Comparison of ENCODE assay signal across 8 cellular contexts in genomic region chr12:27332407-27333310, GRCh38. TPM values are rescaled to one million over a fixed set of nuclear protein-coding genes. Genes with fewer than 3 reads are reported as not detected.
DNase-seq lines count a peak whose midpoint lies in the region; ATAC-seq, FAIRE-seq and TF ChIP-seq lines count a peak whose summit lies in the region.

TSS of gene BMAL2 (plus strand) at chr12:27332836. CDS start at chr12:27333073, 237 bp downstream.

- H3K4me3 ChIP-seq in endothelial cell of umbilical vein (replicated peaks in 1 of 3; ENCODE audit: insufficient read depth in 1 of 3, low read depth in 1 of 3, low read length in 3 of 3) (peak within 1 kb of the TSS; percentile 86 to 94 (median 89)), muscle layer of duodenum (ENCODE audit: low read depth in 1 of 2, low read length in 2 of 2) (peak within 1 kb of the TSS; percentile 74 to 76), thoracic aorta (peak within 1 kb of the TSS; percentile 76)

- no peaks in the 10 kb centered on the region for H3K9me3 Mint-ChIP-seq in activated CD4-positive, alpha-beta T cell treated with anti-CD3 and anti-CD28 coated beads for 36 hours (ENCODE audit: low read depth)
- no peaks in the 10 kb centered on the region for H3K9me3 Mint-ChIP-seq in activated CD8-positive, alpha-beta T cell treated with anti-CD3 and anti-CD28 coated beads for 36 hours

- dilution Hi-C loops in endothelial cell of umbilical vein (cut with MboI; ENCODE audit: extremely low pct_ligation_motif_present, low sequenced_read_pairs): no loop called here

- H3K4me2 ChIP-seq in endothelial cell of umbilical vein (ENCODE audit: insufficient read depth, low read length): peak within 1 kb of the TSS; percentile 97

- peak within 1 kb of the TSS; percentile 99 for H2AFZ ChIP-seq in endothelial cell of umbilical vein (ENCODE audit: low read depth, low read length)

- CTCF ChIA-PET in activated CD4-positive, alpha-beta T cell treated with anti-CD3 and anti-CD28 coated beads for 36 hours (lab: Charles Lee): interaction anchor here (0.6 to 1.1 kb wide), 2 partner anchors 26 to 355 kb away, joined by 3 read pairs; no protein-coding TSS in a partner anchor
- CTCF ChIA-PET in activated CD8-positive, alpha-beta T cell treated with anti-CD3 and anti-CD28 coated beads for 36 hours (lab: Charles Lee): interaction anchor here (1.0 to 1.9 kb wide), 5 partner anchors 15 to 372 kb away, joined by 3 to 7 read pairs (median 5); no protein-coding TSS in a partner anchor
- CTCF ChIA-PET in endothelial cell of umbilical vein (lab: Charles Lee): interaction anchor here (0.8 to 3.0 kb wide), 8 partner anchors 11 to 320 kb away, joined by 3 to 11 read pairs (median 4); no protein-coding TSS in a partner anchor

- peak; percentile 42 for FAIRE-seq in endothelial cell of umbilical vein (lab: Jason Lieb, UNC)

- peaks cover 30% of the 10 kb centered on the region for H3K27me3 Mint-ChIP-seq in activated CD4-positive, alpha-beta T cell treated with anti-CD3 and anti-CD28 coated beads for 36 hours
- peaks cover 37% of the 10 kb centered on the region for H3K27me3 Mint-ChIP-seq in activated CD8-positive, alpha-beta T cell treated with anti-CD3 and anti-CD28 coated beads for 36 hours

- POLR2A ChIA-PET in activated CD4-positive, alpha-beta T cell treated with anti-CD3 and anti-CD28 coated beads for 36 hours (lab: Charles Lee): interaction anchor here (0.6 kb wide), 2 partner anchors 152 to 311 kb away, joined by 3 to 5 read pairs; no protein-coding TSS in a partner anchor
- POLR2A ChIA-PET in activated CD8-positive, alpha-beta T cell treated with anti-CD3 and anti-CD28 coated beads for 36 hours (lab: Charles Lee): interaction anchor here (0.6 to 1.6 kb wide), 5 partner anchors 9 to 374 kb away, joined by 3 to 6 read pairs (median 4); no protein-coding TSS in a partner anchor
- POLR2A ChIA-PET in endothelial cell of umbilical vein (lab: Charles Lee): no interaction called here

- no TSS peak for BruUV-seq in endothelial cell of umbilical vein (replicated peaks; lab: Mats Ljungman, UMichigan)

- H3K4me1 ChIP-seq in endothelial cell of umbilical vein (ENCODE audit: control insufficient read depth, extremely low read depth, insufficient read depth, low read length) (peaks cover 28% of the 10 kb centered on the region), muscle layer of duodenum (ENCODE audit: control insufficient read depth in 1 of 2, insufficient read depth in 2 of 2, low read length in 2 of 2) (peaks cover 0 to 9% of the 10 kb centered on the region in 2 donors), thoracic aorta (ENCODE audit: control insufficient read depth in 1 of 2, low read depth in 2 of 2) (peaks cover 5 to 32% of the 10 kb centered on the region in 2 donors)

- H3K27ac ChIP-seq in endothelial cell of umbilical vein (ENCODE audit: insufficient read depth, low read depth, low read length) (peak within 1 kb of the TSS; percentile 73), muscle layer of duodenum (ENCODE audit: low read length) (peak within 1 kb of the TSS; percentile 29), thoracic aorta (peak within 1 kb of the TSS in 1 of 2 donors; percentile 42)

- peaks cover under 1 to 2% of the 10 kb centered on the region in 2 experiments for H3K36me3 ChIP-seq in endothelial cell of umbilical vein (ENCODE audit: control insufficient read depth in 2 of 2, extremely low read depth in 1 of 2, insufficient read depth in 2 of 2, low read length in 2 of 2)
- peaks cover 2 to 5% of the 10 kb centered on the region in 2 donors for H3K36me3 ChIP-seq in muscle layer of duodenum (ENCODE audit: control insufficient read depth in 1 of 2, insufficient read depth in 2 of 2, low read length in 2 of 2)
- H3K36me3 ChIP-seq in thoracic aorta: peaks cover 3% of the 10 kb centered on the region

- no peak for TF ChIP-seq CTCF in activated CD8-positive, alpha-beta T cell treated with anti-CD3 and anti-CD28 coated beads for 36 hours (IDR thresholded peaks at IDR 0.05)
- TF ChIP-seq CTCF in endothelial cell of umbilical vein (IDR thresholded peaks at IDR 0.05; ENCODE audit: extremely low read depth in 1 of 2, insufficient read depth in 1 of 2, low read depth in 1 of 2, low read length in 2 of 2): no peak
- TF ChIP-seq CTCF in thoracic aorta (IDR thresholded peaks at IDR 0.05): no peak

- H3K4me1 Mint-ChIP-seq in activated CD4-positive, alpha-beta T cell treated with anti-CD3 and anti-CD28 coated beads for 36 hours: peaks cover 42% of the 10 kb centered on the region
- H3K4me1 Mint-ChIP-seq in activated CD8-positive, alpha-beta T cell treated with anti-CD3 and anti-CD28 coated beads for 36 hours (ENCODE audit: low read depth): peaks cover 36% of the 10 kb centered on the region

- H3K9me3 ChIP-seq in endothelial cell of umbilical vein (replicated peaks; ENCODE audit: control insufficient read depth, insufficient read depth, low read length) (no peaks in the 10 kb centered on the region), muscle layer of duodenum (ENCODE audit: control insufficient read depth in 1 of 2, low read length in 2 of 2) (no peaks in the 10 kb centered on the region), thoracic aorta (no peaks in the 10 kb centered on the region)

- peak; percentile 28 for ATAC-seq in activated CD4-positive, alpha-beta T cell treated with anti-CD3 and anti-CD28 coated beads for 36 hours
- ATAC-seq in HG02970 (IDR thresholded peaks at IDR 0.05; ENCODE audit: low FRiP score, unreplicated experiment): peak; percentile 42
- peak; percentile 52 for ATAC-seq in activated CD8-positive, alpha-beta T cell treated with anti-CD3 and anti-CD28 coated beads for 36 hours
- peak; percentile 25 for ATAC-seq in thoracic aorta (ENCODE audit: insufficient number of reproducible peaks, low FRiP score, low read depth)

- peak; percentile 66 for DNase-seq in activated CD4-positive, alpha-beta T cell treated with anti-CD3 and anti-CD28 coated beads for 36 hours
- no peak for DNase-seq in activated CD4-positive, alpha-beta T cell treated with anti-CD3 and anti-CD28 coated beads for 1 hour
- DNase-seq in NCI-H2171 treated with DMSO at 0.1 percent for 48 hours (lab: John Stamatoyannopoulos, UW): peak; percentile 96
- peak; percentile 56 for DNase-seq in activated CD8-positive, alpha-beta T cell treated with anti-CD3 and anti-CD28 coated beads for 36 hours
- peak; percentile 58 for DNase-seq in endothelial cell of umbilical vein (ENCODE audit: low read depth, low spot score)
- no peak for DNase-seq in thoracic aorta (ENCODE audit: low spot score)

- H3K27ac Mint-ChIP-seq in activated CD4-positive, alpha-beta T cell treated with anti-CD3 and anti-CD28 coated beads for 36 hours: peak within 1 kb of the TSS; percentile 90
- H3K27ac Mint-ChIP-seq in activated CD8-positive, alpha-beta T cell treated with anti-CD3 and anti-CD28 coated beads for 36 hours: peak within 1 kb of the TSS; percentile 84

- H3K27me3 ChIP-seq in endothelial cell of umbilical vein (ENCODE audit: control insufficient read depth in 2 of 2, insufficient read depth in 2 of 2, low read length in 2 of 2) (no peaks in the 10 kb centered on the region), muscle layer of duodenum (ENCODE audit: low read depth, low read length) (no peaks in the 10 kb centered on the region), thoracic aorta (replicated peaks; ENCODE audit: insufficient read depth) (no peaks in the 10 kb centered on the region)

- H3K79me2 ChIP-seq in endothelial cell of umbilical vein (ENCODE audit: control insufficient read depth, insufficient read depth, low read length): peaks cover 42% of the 10 kb centered on the region

- peaks cover 2% of the 10 kb centered on the region for H3K9me1 ChIP-seq in endothelial cell of umbilical vein (replicated peaks; ENCODE audit: control insufficient read depth, extremely low read depth, insufficient read depth, low read length)

- H3K4me3 Mint-ChIP-seq in activated CD4-positive, alpha-beta T cell treated with anti-CD3 and anti-CD28 coated beads for 36 hours: peak within 1 kb of the TSS; percentile 82
- peak within 1 kb of the TSS; percentile 91 for H3K4me3 Mint-ChIP-seq in activated CD8-positive, alpha-beta T cell treated with anti-CD3 and anti-CD28 coated beads for 36 hours

- TF ChIP-seq POLR2A in endothelial cell of umbilical vein (IDR thresholded peaks at IDR 0.05; ENCODE audit: low read depth, low read length): peak; percentile 37

- peak within 1 kb of the TSS; percentile 83 for H3K9ac ChIP-seq in endothelial cell of umbilical vein (replicated peaks; ENCODE audit: extremely low read depth, insufficient read depth, low read length)

- H4K20me1 ChIP-seq in endothelial cell of umbilical vein (replicated peaks; ENCODE audit: control insufficient read depth, extremely low read depth, insufficient read depth, low read length): no peaks in the 10 kb centered on the region

- intact Hi-C loops in activated CD4-positive, alpha-beta T cell treated with anti-CD3 and anti-CD28 coated beads for 36 hours (cut with DNase I, micrococcal nuclease): loop anchor here (1.0 to 5.0 kb wide), 6 partner anchors 50 to 858 kb away; partner anchors contain the start of genes STK38L (in 2 of the 2), CCDC91 (in 1 of the 2), MRPS35 (in 1 of the 2) and PPFIBP1 (in 1 of the 2)
- intact Hi-C loops in activated CD8-positive, alpha-beta T cell treated with anti-CD3 and anti-CD28 coated beads for 36 hours (cut with micrococcal nuclease): loop anchor here (5.0 kb wide), 1 partner anchor 310 kb away; no protein-coding TSS in a partner anchor
- intact Hi-C loops in endothelial cell of umbilical vein (cut with micrococcal nuclease): loop anchor here (1.0 to 5.0 kb wide), 3 partner anchors 52 to 371 kb away; no protein-coding TSS in a partner anchor

- H3K36me3 Mint-ChIP-seq in activated CD4-positive, alpha-beta T cell treated with anti-CD3 and anti-CD28 coated beads for 36 hours (ENCODE audit: low read depth): peaks cover 4% of the 10 kb centered on the region
- peaks cover 6% of the 10 kb centered on the region for H3K36me3 Mint-ChIP-seq in activated CD8-positive, alpha-beta T cell treated with anti-CD3 and anti-CD28 coated beads for 36 hours (ENCODE audit: low read depth)

TF ChIP-seq in endothelial cell of umbilical vein, 7 proteins besides CTCF, POLR2A, EP300 and RAD21:
- TF ChIP-seq POLR2AphosphoS5 (IDR thresholded peaks at IDR 0.05; ENCODE audit: insufficient read depth, low read depth, low read length): peak; percentile 61
- TF ChIP-seq MYC (IDR thresholded peaks at IDR 0.05; ENCODE audit: low read depth, low read length): no peak

RNA-seq across cellular contexts. Expression of gene BMAL2, which starts in this region (rescaled TPM):
- 10 to 100 TPM; 10.9 to 13.2 TPM for total RNA-seq in activated CD4-positive, alpha-beta T cell treated with anti-CD3 and anti-CD28 coated beads for 36 hours
- 1 to 10 TPM; 7.5 to 9.7 TPM for total RNA-seq in activated CD8-positive, alpha-beta T cell treated with anti-CD3 and anti-CD28 coated beads for 36 hours
- 30.9 and 33.3 TPM in 2 replicates for total RNA-seq in endothelial cell of umbilical vein
- polyA plus RNA-seq in endothelial cell of umbilical vein: 5.4 and 5.9 TPM in 2 replicates
- 9.4 and 10.3 TPM in 2 replicates for polyA plus RNA-seq in endothelial cell of umbilical vein (2011; cell fraction: cytosol; rRNA removed)
- polyA plus RNA-seq in endothelial cell of umbilical vein (2011; cell fraction: nucleus; rRNA removed): 6.3 and 10.2 TPM in 2 replicates
- 26.8 and 35.4 TPM in 2 replicates for polyA plus RNA-seq in endothelial cell of umbilical vein (2012)
- 13.5 and 14.1 TPM in 2 replicates for polyA minus RNA-seq in endothelial cell of umbilical vein
- polyA minus RNA-seq in endothelial cell of umbilical vein (2011; cell fraction: cytosol; rRNA and poly(A)+ RNA removed): 8.7 TPM
- polyA minus RNA-seq in endothelial cell of umbilical vein (2011; cell fraction: nucleus; rRNA and poly(A)+ RNA removed): 9.4 and 10.3 TPM in 2 replicates
- total RNA-seq in thoracic aorta: 10 to 100 TPM in 1 of 2 donors, 1 to 10 TPM in 1; 5.8 to 11.1 TPM

Comparison
In these comparisons a context has a peak if more than half of its experiments do, and no peak if none do; other contexts are left out.
1. DNase-seq: peak in activated CD4-positive, alpha-beta T cell treated with anti-CD3 and anti-CD28 coated beads for 36 hours (single experiment), NCI-H2171 treated with DMSO at 0.1 percent for 48 hours (single experiment), activated CD8-positive, alpha-beta T cell treated with anti-CD3 and anti-CD28 coated beads for 36 hours (single experiment) and endothelial cell of umbilical vein (single experiment); none in activated CD4-positive, alpha-beta T cell treated with anti-CD3 and anti-CD28 coated beads for 1 hour (single experiment) and thoracic aorta (single experiment).
2. Peak in every context shown above with its lines, with median percentiles within 50 percentile points of each other: ATAC-seq and H3K4me3 ChIP-seq.